Comparison of ENCODE assay signal across 14 cellular contexts in genomic region chr2:179354739-179355537, GRCh38.
DNase-seq lines count a peak whose midpoint lies in the region; ATAC-seq, FAIRE-seq and TF ChIP-seq lines count a peak whose summit lies in the region.
"Had no signal": no experiment of that assay in that cellular context is flagged by ENCODE, and none has a peak within 500 bp of the region (broad histone marks: within the 10 kb centered on the region; RNA-seq: fewer than 3 reads in every experiment).

No MANE protein-coding gene starts in this region.

- no peaks in the 10 kb centered on the region for H3K9me3 ChIP-seq in IMR-90 (ENCODE audit: control insufficient read depth, insufficient read depth, low read length)
- H3K9me3 ChIP-seq in GM12878 (replicated peaks; ENCODE audit: control insufficient read depth, insufficient read depth, low read length): no peaks in the 10 kb centered on the region
- no peaks in the 10 kb centered on the region for H3K9me3 ChIP-seq in lower lobe of right lung
- no peaks in the 10 kb centered on the region for H3K9me3 ChIP-seq in body of pancreas

- H2BK120ac ChIP-seq in IMR-90 (ENCODE audit: low read depth, low read length): no peak overlapping the region

- H3K4me2 ChIP-seq in IMR-90 (ENCODE audit: low read depth, low read length): no peak overlapping the region
- no peak overlapping the region for H3K4me2 ChIP-seq in GM12878 (ENCODE audit: control insufficient read depth, insufficient read depth)

- H3K9ac ChIP-seq in IMR-90 (ENCODE audit: low read depth, low read length): no peak overlapping the region
- H3K9ac ChIP-seq in GM12878 (ENCODE audit: control insufficient read depth, insufficient read depth, low read length): no peak overlapping the region

- no peak overlapping the region for H2AK5ac ChIP-seq in IMR-90 (ENCODE audit: low read depth, low read length)

- intact Hi-C loops in IMR-90 (cut with micrococcal nuclease): loop anchor here (2.0 kb wide), 1 partner anchor 396 kb away; no protein-coding TSS in a partner anchor
- intact Hi-C loops in GM12878 (cut with micrococcal nuclease; ENCODE audit: unreplicated experiment): no loop called here
- intact Hi-C loops in lower lobe of right lung (cut with DNase I): no loop called here
- intact Hi-C loops in body of pancreas (cut with DNase I): no loop called here

- in situ Hi-C loops in IMR-90 (cut with MboI; ENCODE audit: low sequenced_read_pairs) (no loop called here), GM12878 (cut with MboI) (no loop called here), GM13977 (cut with MboI; ENCODE audit: low pct_unique_long_range_greater_than_20kb, low sequenced_read_pairs, unreplicated experiment) (no loop called here)

- POLR2A ChIA-PET in BJ (lab: Charles Lee) (no interaction called here), IMR-90 (lab: Charles Lee; ENCODE audit: unreplicated experiment) (no interaction called here), GM12878 (lab: Charles Lee) (no interaction called here)

- H2AFZ ChIP-seq in IMR-90 (replicated peaks; ENCODE audit: low read length, poor library complexity) (no peak overlapping the region), GM12878 (ENCODE audit: control insufficient read depth, low read depth, low read length) (no peak overlapping the region)

- H3K4me3 ChIP-seq in BJ (ENCODE audit: low read depth, low read length) (no peak overlapping the region), IMR-90 (ENCODE audit: insufficient read depth, low read depth, low read length) (no peak overlapping the region), GM12878 (no peak overlapping the region), lower lobe of right lung (no peak overlapping the region), body of pancreas (no peak overlapping the region)
- H3K4me3 ChIP-seq: skin epidermis had no signal

- CTCF ChIA-PET in BJ (lab: Yijun Ruan, JAX): interaction anchor here (1.1 to 1.2 kb wide), 2 partner anchors 9 to 16 kb away, joined by 3 to 4 read pairs; no protein-coding TSS in a partner anchor
- CTCF ChIA-PET in IMR-90 (lab: Yijun Ruan, JAX): no interaction called here
- CTCF ChIA-PET in GM12878 (lab: Yijun Ruan, JAX): no interaction called here

- H3K36me3 ChIP-seq in BJ (ENCODE audit: control insufficient read depth, insufficient read depth, low read length) (no peaks in the 10 kb centered on the region), IMR-90 (ENCODE audit: control insufficient read depth, insufficient read depth, low read length) (no peaks in the 10 kb centered on the region), GM12878 (ENCODE audit: control insufficient read depth in 2 of 2, insufficient read depth in 2 of 2, low read length in 1 of 2) (no peaks in the 10 kb centered on the region), lower lobe of right lung (no peaks in the 10 kb centered on the region), body of pancreas (replicated peaks in 1 of 2; ENCODE audit: insufficient read depth in 1 of 2, low read depth in 2 of 2) (no peaks in the 10 kb centered on the region)

- no peak overlapping the region for H2BK15ac ChIP-seq in IMR-90 (ENCODE audit: low read depth, low read length)

- ATAC-seq in IMR-90 (ENCODE audit: low read depth): peak; percentile 56; the same call in 1 of the 2 replicates
- ATAC-seq in GM12878: no peak
- no peak for ATAC-seq in lower lobe of right lung
- no peak for ATAC-seq in GM21717 (IDR thresholded peaks at IDR 0.05; ENCODE audit: unreplicated experiment)
- no peak for ATAC-seq in body of pancreas

- TF ChIP-seq CTCF in BJ (IDR thresholded peaks at IDR 0.05; ENCODE audit: insufficient read depth, low read depth, low read length) (peak; percentile 45), IMR-90 (conservative IDR thresholded peaks at IDR 0.05; ENCODE audit: low read depth, low read length) (peak; percentile 51), GM12878 (IDR thresholded peaks at IDR 0.05 in 2 of 3, conservative IDR thresholded peaks at IDR 0.05 in 1 of 3; ENCODE audit: control insufficient read depth in 2 of 3, extremely low read depth in 1 of 3, insufficient read depth in 1 of 3, low read depth in 3 of 3, low read length in 3 of 3) (peak in 1 of 3 experiments; percentile 12; a peak in 1 of 6 replicates), lower lobe of right lung (IDR thresholded peaks at IDR 0.05) (peak; percentile 10), body of pancreas (IDR thresholded peaks at IDR 0.05) (peak in 1 of 7 experiments; percentile 10), GM13977 (IDR thresholded peaks at IDR 0.05; ENCODE audit: extremely low read depth, insufficient read depth, missing control alignments) (no peak)

- BruUV-seq in IMR-90 (replicated peaks; lab: Mats Ljungman, UMichigan) (no TSS peak), GM12878 (replicated peaks; lab: Mats Ljungman, UMichigan) (no TSS peak)

- H3K79me1 ChIP-seq in IMR-90 (ENCODE audit: low read depth in 1 of 2, low read length in 2 of 2): no peaks in the 10 kb centered on the region

- no peak overlapping the region for H2BK20ac ChIP-seq in IMR-90 (ENCODE audit: low read depth, low read length)

- no peak overlapping the region for H3K27ac ChIP-seq in IMR-90 (ENCODE audit: insufficient read depth, low read length)
- no peak overlapping the region for H3K27ac ChIP-seq in GM12878 (ENCODE audit: control insufficient read depth, insufficient read depth)
- H3K27ac ChIP-seq in lower lobe of right lung: no peak overlapping the region
- H3K27ac ChIP-seq in body of pancreas: no peak overlapping the region
- H3K27ac ChIP-seq: skin epidermis had no signal

- SMC1A ChIA-PET in GM12878 (lab: Charles Lee; ENCODE audit: uncharacterized antibody, unreplicated experiment): interaction anchor here (1.2 to 1.5 kb wide), 3 partner anchors 92 to 135 kb away, joined by 3 to 4 read pairs (median 4); no protein-coding TSS in a partner anchor

- no peak overlapping the region for H3K18ac ChIP-seq in IMR-90 (ENCODE audit: low read depth, low read length)

- H2BK5ac ChIP-seq in IMR-90 (ENCODE audit: low read depth, low read length, poor library complexity, severe bottlenecking): no peak overlapping the region

- TF ChIP-seq RAD21 in IMR-90 (IDR thresholded peaks at IDR 0.05; ENCODE audit: low read length) (no peak), GM12878 (IDR thresholded peaks at IDR 0.05; ENCODE audit: insufficient read depth, low read depth, low read length) (no peak)

- H3K56ac ChIP-seq in IMR-90 (ENCODE audit: extremely low read depth, insufficient read depth, low read length): no peak overlapping the region

- no peak overlapping the region for H2AK9ac ChIP-seq in IMR-90 (replicated peaks; ENCODE audit: low read depth, low read length, poor library complexity)

- dilution Hi-C loops in IMR-90 (cut with HindIII; ENCODE audit: low sequenced_read_pairs, unreplicated experiment): no loop called here

- WGBS in IMR-90 (ENCODE audit: extremely low coverage in 2 of 2, insufficient read length in 1 of 2), 2 experiments: no CpG with 5 or more reads among the region's 1 CpG
- 52% methylated on average over 1 of the region's 1 CpG for WGBS in GM12878 (ENCODE audit: insufficient coverage, insufficient replicate concordance, low lambda C conversion rate, missing lambda C conversion rate)
- whole genome bisulfite sequencing in body of pancreas, 2 donors: 51 to 53% methylated on average over 1 of the region's 1 CpG

- H3K4me1 ChIP-seq in IMR-90 (ENCODE audit: control insufficient read depth, insufficient read depth, low read length) (no peaks in the 10 kb centered on the region), GM12878 (ENCODE audit: control insufficient read depth, insufficient read depth, low read length) (peaks cover 2% of the 10 kb centered on the region; the same call in 1 of the 2 replicates), lower lobe of right lung (no peaks in the 10 kb centered on the region), body of pancreas (no peaks in the 10 kb centered on the region)

- DNase-seq in BJ (ENCODE audit: low read depth) (no peak), IMR-90 (peak; percentile 14), GM12878 (ENCODE audit: low read depth, low spot score) (no peak), lower lobe of right lung (no peak), NCI-H345 (lab: John Stamatoyannopoulos, UW) (no peak), body of pancreas (no peak), GM13977 (ENCODE audit: low spot score) (no peak)
- DNase-seq: activated CD8-positive, alpha-beta memory T cell treated with anti-CD3 and anti-CD28 coated beads, Interleukin-2, amount 50 U/mL, for 4 hours; DMS79; hypothalamus; midbrain; NCI-H69 had no signal

- H3K23ac ChIP-seq in IMR-90 (ENCODE audit: low read depth, low read length): no peak overlapping the region

- no peak overlapping the region for H4K91ac ChIP-seq in IMR-90 (ENCODE audit: insufficient read depth, low read depth, low read length)

- no peak overlapping the region for H4K5ac ChIP-seq in IMR-90 (ENCODE audit: low read depth, low read length)

- no peaks in the 10 kb centered on the region for H3K27me3 ChIP-seq in BJ (ENCODE audit: control insufficient read depth, insufficient read depth, low read length)
- peaks cover 2% of the 10 kb centered on the region; the same call in 1 of the 2 replicates for H3K27me3 ChIP-seq in IMR-90 (ENCODE audit: control insufficient read depth, insufficient read depth, low read length)
- H3K27me3 ChIP-seq in GM12878 (replicated peaks in 1 of 2; ENCODE audit: control insufficient read depth in 2 of 2, insufficient read depth in 2 of 2, low read length in 1 of 2): no peaks in the 10 kb centered on the region
- H3K27me3 ChIP-seq in lower lobe of right lung (ENCODE audit: low read depth): no peaks in the 10 kb centered on the region
- H3K27me3 ChIP-seq in body of pancreas: no peaks in the 10 kb centered on the region

- RAD21 ChIA-PET in GM12878 (lab: Charles Lee; ENCODE audit: unreplicated experiment): no interaction called here

- no peaks in the 10 kb centered on the region for H4K20me1 ChIP-seq in IMR-90 (ENCODE audit: insufficient read depth, low read length)
- no peaks in the 10 kb centered on the region for H4K20me1 ChIP-seq in GM12878 (ENCODE audit: control insufficient read depth, insufficient read depth)

- no peak overlapping the region for H3K4ac ChIP-seq in IMR-90 (ENCODE audit: low read depth, low read length)

- H3K14ac ChIP-seq in IMR-90 (replicated peaks; ENCODE audit: low read depth, low read length): no peak overlapping the region

- no peak for TF ChIP-seq EP300 in GM12878 (IDR thresholded peaks at IDR 0.05; ENCODE audit: borderline replicate concordance in 1 of 2, control insufficient read depth in 1 of 2, low read depth in 2 of 2, low read length in 2 of 2)

- TF ChIP-seq POLR2A in IMR-90 (IDR thresholded peaks at IDR 0.05; ENCODE audit: low read depth, low read length) (no peak), GM12878 (IDR thresholded peaks at IDR 0.05; ENCODE audit: low read depth, low read length) (no peak), body of pancreas (IDR thresholded peaks at IDR 0.05) (no peak)

- H4K8ac ChIP-seq in IMR-90 (ENCODE audit: low read depth in 2 of 2, low read length in 2 of 2): no peak overlapping the region

- peak; percentile 13 for FAIRE-seq in GM12878 (lab: Jason Lieb, UNC)

- H3K79me2 ChIP-seq in GM12878 (ENCODE audit: control insufficient read depth, insufficient read depth, low read length): no peaks in the 10 kb centered on the region

- no peaks in the 10 kb centered on the region for H3K9me1 ChIP-seq in IMR-90 (ENCODE audit: insufficient read depth, low read length)

TF ChIP-seq in IMR-90, 13 proteins besides CTCF, POLR2A, EP300 and RAD21 (continues in another document):
- no peak for TF ChIP-seq NFE2L2 (IDR thresholded peaks at IDR 0.05; ENCODE audit: low read depth, low read length)
